ENCODE assay signal across 8 cellular contexts in genomic region chr20:45419188-45420091, GRCh38. TPM values are rescaled to one million over a fixed set of nuclear protein-coding genes. Genes with fewer than 3 reads are reported as not detected.
A peak's percentile ranks its signal among the peaks of the same experiment; 100 is the strongest.
DNase-seq lines count a peak whose midpoint lies in the region; ATAC-seq and TF ChIP-seq lines count a peak whose summit lies in the region.

No MANE protein-coding gene starts in this region.

- peaks cover 28% of the 10 kb centered on the region for H3K4me1 Mint-ChIP-seq in chondrocyte (ENCODE audit: low read depth)
- H3K4me1 Mint-ChIP-seq in memory B cell = peaks cover 35% of the 10 kb centered on the region

- TF ChIP-seq CTCF in chondrocyte (IDR thresholded peaks at IDR 0.05) = no peak

- peaks cover 8 to 15% of the 10 kb centered on the region in 2 donors for H3K36me3 Mint-ChIP-seq in activated naive CD4-positive, alpha-beta T cell treated with anti-CD3 and anti-CD28 coated beads, Interleukin-2, amount 50 U/mL, for 72 hours
- peaks cover 23% of the 10 kb centered on the region for H3K36me3 Mint-ChIP-seq in chondrocyte (ENCODE audit: low read depth)
- peaks cover 32% of the 10 kb centered on the region for H3K36me3 Mint-ChIP-seq in memory B cell

- H3K9me3 Mint-ChIP-seq in activated naive CD4-positive, alpha-beta T cell treated with anti-CD3 and anti-CD28 coated beads, Interleukin-2, amount 50 U/mL, for 72 hours = no peaks in the 10 kb centered on the region
- H3K9me3 Mint-ChIP-seq in chondrocyte (ENCODE audit: low read depth) (no peaks in the 10 kb centered on the region), memory B cell (no peaks in the 10 kb centered on the region)

- ATAC-seq in activated naive CD4-positive, alpha-beta T cell treated with anti-CD3 and anti-CD28 coated beads, Interleukin-2, amount 50 U/mL, for 72 hours = peak in 1 of 2 donors; percentile 61
- ATAC-seq in HG02870 (IDR thresholded peaks at IDR 0.05; ENCODE audit: unreplicated experiment) = peak; percentile 58
- ATAC-seq in memory B cell (ENCODE audit: low read depth) = peak; percentile 69

- no peak for DNase-seq in activated naive CD4-positive, alpha-beta T cell treated with anti-CD3 and anti-CD28 coated beads, Interleukin-2, amount 50 U/mL, for 72 hours (ENCODE audit: low spot score in 2 of 2)
- DNase-seq in activated naive CD4-positive, alpha-beta T cell (lab: John Stamatoyannopoulos, UW) = no peak
- DNase-seq in NCI-H345 treated with DMSO at 0.1 percent for 48 hours (lab: John Stamatoyannopoulos, UW; ENCODE audit: unreplicated experiment) = peak; percentile 98
- DNase-seq in chondrocyte (ENCODE audit: low spot score) = no peak
- peak in 1 of 2 donors; percentile 62 for DNase-seq in memory B cell (ENCODE audit: low spot score in 2 of 2)
- no peak for DNase-seq in SW480 (ENCODE audit: low spot score)
- DNase-seq in NOMO-1 treated with DMSO at 0.1 percent for 48 hours (lab: John Stamatoyannopoulos, UW; ENCODE audit: unreplicated experiment) = no peak

- H3K4me3 Mint-ChIP-seq in chondrocyte (ENCODE audit: unreplicated experiment) (no peak overlapping the region), memory B cell (peak overlapping the region; percentile 70)

- no peaks in the 10 kb centered on the region for H3K27me3 Mint-ChIP-seq in chondrocyte (ENCODE audit: low read depth)
- no peaks in the 10 kb centered on the region for H3K27me3 Mint-ChIP-seq in memory B cell

- peak overlapping the region; percentile 62 to 97 for H3K27ac Mint-ChIP-seq in activated naive CD4-positive, alpha-beta T cell treated with anti-CD3 and anti-CD28 coated beads, Interleukin-2, amount 50 U/mL, for 72 hours
- H3K27ac Mint-ChIP-seq in chondrocyte (ENCODE audit: unreplicated experiment) = peak overlapping the region; percentile 54
- peak overlapping the region; percentile 96 for H3K27ac Mint-ChIP-seq in memory B cell

RNA-seq across cellular contexts. Expression of gene PIGT, which starts 3.5 kb away (rescaled TPM):
- 10 to 100 TPM; 45.0 to 59.1 TPM for total RNA-seq in activated naive CD4-positive, alpha-beta T cell treated with anti-CD3 and anti-CD28 coated beads, Interleukin-2, amount 50 U/mL, for 72 hours
- 100.0 to 116 TPM (median 105 TPM) in 3 replicates for total RNA-seq in chondrocyte

RNA-seq across cellular contexts. Expression of gene DBNDD2, which starts 11.4 kb away (rescaled TPM):
- 10 to 100 TPM; 22.7 to 50.9 TPM for total RNA-seq in activated naive CD4-positive, alpha-beta T cell treated with anti-CD3 and anti-CD28 coated beads, Interleukin-2, amount 50 U/mL, for 72 hours
- 11.3 to 47.0 TPM (median 46.6 TPM) in 3 replicates for total RNA-seq in chondrocyte

RNA-seq across cellular contexts. Expression of gene TP53TG5, which starts 41.3 kb away (rescaled TPM):
- total RNA-seq in activated naive CD4-positive, alpha-beta T cell treated with anti-CD3 and anti-CD28 coated beads, Interleukin-2, amount 50 U/mL, for 72 hours = under 1 TPM; 0.16 to 0.45 TPM
- total RNA-seq in chondrocyte = not detected in 3 replicates

RNA-seq across cellular contexts. Expression of gene WFDC2, which starts 50.1 kb away (rescaled TPM):
- total RNA-seq in activated naive CD4-positive, alpha-beta T cell treated with anti-CD3 and anti-CD28 coated beads, Interleukin-2, amount 50 U/mL, for 72 hours = 1 to 10 TPM; 1.2 to 2.5 TPM
- total RNA-seq in chondrocyte = not detected in 3 replicates

RNA-seq across cellular contexts. Expression of gene SYS1, which starts 56.5 kb away (rescaled TPM):
- total RNA-seq in activated naive CD4-positive, alpha-beta T cell treated with anti-CD3 and anti-CD28 coated beads, Interleukin-2, amount 50 U/mL, for 72 hours = 10 to 100 TPM; 28.0 to 33.3 TPM
- 18.1 to 18.8 TPM (median 18.3 TPM) in 3 replicates for total RNA-seq in chondrocyte
